Comparison of ENCODE assay signal across 11 cellular contexts in the genomic region with DNA sequence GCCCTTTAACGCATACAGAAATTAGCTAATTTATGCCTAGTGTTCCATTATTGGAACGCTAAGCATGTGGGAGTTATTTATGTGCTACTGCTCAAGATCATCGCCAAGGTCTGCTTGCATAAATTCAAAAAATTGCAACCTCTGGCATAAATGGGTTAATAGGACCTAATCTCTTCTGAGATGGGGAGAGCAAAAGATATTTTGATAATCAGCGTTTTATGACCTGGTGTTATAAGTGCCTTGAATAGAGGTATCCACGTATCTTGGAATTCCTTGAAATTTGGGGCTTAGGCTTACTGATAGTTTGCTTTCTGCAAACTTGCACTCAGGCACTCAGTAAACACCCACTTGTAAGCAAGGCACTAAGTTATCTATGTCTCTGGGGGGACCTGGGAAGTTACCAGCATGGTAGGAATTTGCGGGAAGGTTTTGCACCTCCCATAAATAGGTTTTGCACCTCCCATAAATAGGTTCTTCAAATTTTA. TPM values are rescaled to one million over a fixed set of nuclear protein-coding genes. Genes with fewer than 3 reads are reported as not detected.
DNase-seq lines count a peak whose midpoint lies in the region; ATAC-seq lines count a peak whose summit lies in the region.
"Had no signal": no experiment of that assay in that cellular context is flagged by ENCODE, and none has a peak within 500 bp of the region (broad histone marks: within the 10 kb centered on the region; RNA-seq: fewer than 3 reads in every experiment).

No MANE protein-coding gene starts in this region.

- H3K4me3 Mint-ChIP-seq in activated CD8-positive, alpha-beta memory T cell treated with anti-CD3 and anti-CD28 coated beads, Interleukin-2, amount 10 ng/mL, durations not matched to agents 7 days and 5 days: peak overlapping the region; percentile 100
- H3K4me3 Mint-ChIP-seq in activated CD8-positive, alpha-beta T cell treated with anti-CD3 and anti-CD28 coated beads, Interleukin-2, amount 10 ng/mL, durations not matched to agents 7 days and 5 days: peak overlapping the region; percentile 82

- H3K27me3 Mint-ChIP-seq in activated CD8-positive, alpha-beta memory T cell treated with anti-CD3 and anti-CD28 coated beads, Interleukin-2, amount 10 ng/mL, durations not matched to agents 7 days and 5 days: no peaks in the 10 kb centered on the region
- H3K27me3 Mint-ChIP-seq in activated CD8-positive, alpha-beta T cell treated with anti-CD3 and anti-CD28 coated beads, Interleukin-2, amount 10 ng/mL, durations not matched to agents 7 days and 5 days (ENCODE audit: low read depth): no peaks in the 10 kb centered on the region

- no peak for DNase-seq in activated CD8-positive, alpha-beta memory T cell treated with anti-CD3 and anti-CD28 coated beads, Interleukin-2, amount 10 ng/mL, durations not matched to agents 7 days and 5 days
- DNase-seq in activated CD8-positive, alpha-beta memory T cell treated with anti-CD3 and anti-CD28 coated beads, Interleukin-2, amount 50 U/mL, for 48 hours: no peak
- no peak for DNase-seq in activated CD8-positive, alpha-beta T cell treated with anti-CD3 and anti-CD28 coated beads, Interleukin-2, amount 10 ng/mL, durations not matched to agents 7 days and 5 days
- no peak for DNase-seq in G401 (ENCODE audit: low spot score)
- no peak for DNase-seq in NCI-H345 treated with DMSO at 0.1 percent for 48 hours (lab: John Stamatoyannopoulos, UW; ENCODE audit: unreplicated experiment)
- DNase-seq: activated CD4-positive, alpha-beta T cell treated with anti-CD3 and anti-CD28 coated beads, Interleukin-2, amount 50 U/mL, for 48 hours; NCI-H1048 had no signal

- H3K27me3 ChIP-seq in iPS-15b (ENCODE audit: control insufficient read depth, insufficient read depth, low read length): no peaks in the 10 kb centered on the region
- H3K27me3 ChIP-seq in stomach smooth muscle (ENCODE audit: control insufficient read depth in 1 of 2, insufficient read depth in 2 of 2, low read length in 2 of 2): no peaks in the 10 kb centered on the region

- no peak for ATAC-seq in activated CD8-positive, alpha-beta memory T cell treated with anti-CD3 and anti-CD28 coated beads, Interleukin-2, amount 10 ng/mL, durations not matched to agents 7 days and 5 days
- ATAC-seq in activated CD8-positive, alpha-beta T cell treated with anti-CD3 and anti-CD28 coated beads, Interleukin-2, amount 10 ng/mL, durations not matched to agents 7 days and 5 days: no peak
- ATAC-seq in HG03159 (IDR thresholded peaks at IDR 0.05; ENCODE audit: unreplicated experiment): no peak

- CTCF ChIA-PET in activated CD8-positive, alpha-beta memory T cell treated with anti-CD3 and anti-CD28 coated beads, Interleukin-2, amount 10 ng/mL, durations not matched to agents 7 days and 5 days (lab: Charles Lee): interaction anchor here (1.2 to 7.5 kb wide), 2 partner anchors 18 to 98 kb away, joined by 3 to 149 read pairs; no protein-coding TSS in a partner anchor
- CTCF ChIA-PET in activated CD8-positive, alpha-beta T cell treated with anti-CD3 and anti-CD28 coated beads, Interleukin-2, amount 10 ng/mL, durations not matched to agents 7 days and 5 days (lab: Charles Lee): interaction anchor here (1.0 to 4.0 kb wide), 3 partner anchors 97 to 98 kb away, joined by 7 to 193 read pairs (median 8); no protein-coding TSS in a partner anchor

- H3K27ac ChIP-seq in stomach smooth muscle (ENCODE audit: low read length): no peak overlapping the region
- H3K27ac ChIP-seq: C4-2B had no signal

- in situ Hi-C loops in G401 (cut with HindIII; ENCODE audit: low sequenced_read_pairs): no loop called here

- no peaks in the 10 kb centered on the region for H3K9me3 Mint-ChIP-seq in activated CD8-positive, alpha-beta memory T cell treated with anti-CD3 and anti-CD28 coated beads, Interleukin-2, amount 10 ng/mL, durations not matched to agents 7 days and 5 days (ENCODE audit: low read depth)
- no peaks in the 10 kb centered on the region for H3K9me3 Mint-ChIP-seq in activated CD8-positive, alpha-beta T cell treated with anti-CD3 and anti-CD28 coated beads, Interleukin-2, amount 10 ng/mL, durations not matched to agents 7 days and 5 days (ENCODE audit: insufficient read depth)

- peak overlapping the region; percentile 87 for H3K4me3 ChIP-seq in iPS-15b (ENCODE audit: low read depth, low read length)
- peak overlapping the region; percentile 86 to 89 for H3K4me3 ChIP-seq in stomach smooth muscle (ENCODE audit: low read length in 2 of 2)

- peaks cover 47% of the 10 kb centered on the region for H3K36me3 Mint-ChIP-seq in activated CD8-positive, alpha-beta memory T cell treated with anti-CD3 and anti-CD28 coated beads, Interleukin-2, amount 10 ng/mL, durations not matched to agents 7 days and 5 days
- H3K36me3 Mint-ChIP-seq in activated CD8-positive, alpha-beta T cell treated with anti-CD3 and anti-CD28 coated beads, Interleukin-2, amount 10 ng/mL, durations not matched to agents 7 days and 5 days (ENCODE audit: low read depth): peaks cover 34% of the 10 kb centered on the region

- peak overlapping the region; percentile 63 for H3K27ac Mint-ChIP-seq in activated CD8-positive, alpha-beta memory T cell treated with anti-CD3 and anti-CD28 coated beads, Interleukin-2, amount 10 ng/mL, durations not matched to agents 7 days and 5 days
- H3K27ac Mint-ChIP-seq in activated CD8-positive, alpha-beta T cell treated with anti-CD3 and anti-CD28 coated beads, Interleukin-2, amount 10 ng/mL, durations not matched to agents 7 days and 5 days: peak overlapping the region; percentile 39

- H3K9me3 ChIP-seq in iPS-15b (ENCODE audit: control insufficient read depth, insufficient read depth, low read length) (no peaks in the 10 kb centered on the region), stomach smooth muscle (ENCODE audit: control insufficient read depth in 2 of 2, low read length in 2 of 2) (peaks cover 0 to 3% of the 10 kb centered on the region in 2 donors)

- peaks cover 65% of the 10 kb centered on the region for H3K4me1 Mint-ChIP-seq in activated CD8-positive, alpha-beta memory T cell treated with anti-CD3 and anti-CD28 coated beads, Interleukin-2, amount 10 ng/mL, durations not matched to agents 7 days and 5 days
- peaks cover 61% of the 10 kb centered on the region for H3K4me1 Mint-ChIP-seq in activated CD8-positive, alpha-beta T cell treated with anti-CD3 and anti-CD28 coated beads, Interleukin-2, amount 10 ng/mL, durations not matched to agents 7 days and 5 days (ENCODE audit: low read depth)

- POLR2A ChIA-PET in activated CD8-positive, alpha-beta T cell treated with anti-CD3 and anti-CD28 coated beads, Interleukin-2, amount 10 ng/mL, durations not matched to agents 7 days and 5 days (lab: Charles Lee): interaction anchor here (0.6 kb wide), 1 partner anchor 303 kb away, joined by 3 read pairs; no protein-coding TSS in a partner anchor

- H3K4me1 ChIP-seq in iPS-15b (ENCODE audit: control insufficient read depth, insufficient read depth, low read length) (peaks cover 17% of the 10 kb centered on the region), stomach smooth muscle (ENCODE audit: control insufficient read depth, insufficient read depth, low read length) (peaks cover 6% of the 10 kb centered on the region)

- H3K36me3 ChIP-seq in iPS-15b (ENCODE audit: control insufficient read depth, insufficient read depth, low read length) (no peaks in the 10 kb centered on the region), stomach smooth muscle (ENCODE audit: control insufficient read depth in 2 of 2, insufficient read depth in 2 of 2, low read length in 2 of 2) (peaks cover 7 to 9% of the 10 kb centered on the region in 2 donors)

- H3K9ac ChIP-seq in iPS-15b (ENCODE audit: low read depth, low read length) (no peak overlapping the region), stomach smooth muscle (ENCODE audit: low read length in 2 of 2) (no peak overlapping the region)

RNA-seq across cellular contexts. Expression of a gene that starts 1.8 kb away (rescaled TPM):
- 100 to 1,000 TPM; 525 to 528 TPM for total RNA-seq in activated CD8-positive, alpha-beta memory T cell treated with anti-CD3 and anti-CD28 coated beads, Interleukin-2, amount 10 ng/mL, durations not matched to agents 7 days and 5 days
- 100 to 1,000 TPM; 352 to 377 TPM for total RNA-seq in activated CD8-positive, alpha-beta T cell treated with anti-CD3 and anti-CD28 coated beads, Interleukin-2, amount 10 ng/mL, durations not matched to agents 7 days and 5 days
- total RNA-seq in G401 (2014; rRNA removed; shearing (Covaris generic)): 365 and 559 TPM in 2 replicates
